Comparison of ENCODE assay signal across 10 cellular contexts in genomic region chr3:53921296-53921695, GRCh38. TPM values are rescaled to one million over a fixed set of nuclear protein-coding genes. Genes with fewer than 3 reads are reported as not detected.
DNase-seq lines count a peak whose midpoint lies in the region; ATAC-seq and TF ChIP-seq lines count a peak whose summit lies in the region.
"Had no signal": no experiment of that assay in that cellular context is flagged by ENCODE, and none has a peak within 500 bp of the region (broad histone marks: within the 10 kb centered on the region; RNA-seq: fewer than 3 reads in every experiment).

No MANE protein-coding gene starts in this region.

- H3K4me3 Mint-ChIP-seq in activated CD8-positive, alpha-beta T cell treated with anti-CD3 and anti-CD28 coated beads, Interleukin-2, amount 10 ng/mL, durations not matched to agents 7 days and 5 days: no peak overlapping the region
- H3K4me3 Mint-ChIP-seq: activated T-cell treated with anti-CD3 and anti-CD28 coated beads, Interleukin-2, amount 50 U/mL, for 72 hours had no signal

- no peaks in the 10 kb centered on the region for H3K4me1 Mint-ChIP-seq in activated CD8-positive, alpha-beta T cell treated with anti-CD3 and anti-CD28 coated beads, Interleukin-2, amount 10 ng/mL, durations not matched to agents 7 days and 5 days (ENCODE audit: low read depth)

- ATAC-seq in HG03139 (IDR thresholded peaks at IDR 0.05; ENCODE audit: unreplicated experiment): peak; percentile 60
- ATAC-seq in activated CD8-positive, alpha-beta T cell treated with anti-CD3 and anti-CD28 coated beads, Interleukin-2, amount 10 ng/mL, durations not matched to agents 7 days and 5 days: no peak
- no peak for ATAC-seq in lung (ENCODE audit: insufficient read depth, low FRiP score)
- no peak for ATAC-seq in HG03097 (IDR thresholded peaks at IDR 0.05; ENCODE audit: low FRiP score, unreplicated experiment)
- no peak for ATAC-seq in HG03378 (IDR thresholded peaks at IDR 0.05; ENCODE audit: unreplicated experiment)
- ATAC-seq: activated T-cell treated with anti-CD3 and anti-CD28 coated beads, Interleukin-2, amount 50 U/mL, for 72 hours had no signal

- 44 to 63% methylated on average over 1 of the region's 1 CpG for WGBS in lung, 2 donors

- no peak overlapping the region for H3K27ac Mint-ChIP-seq in activated CD8-positive, alpha-beta T cell treated with anti-CD3 and anti-CD28 coated beads, Interleukin-2, amount 10 ng/mL, durations not matched to agents 7 days and 5 days
- H3K27ac Mint-ChIP-seq: activated T-cell treated with anti-CD3 and anti-CD28 coated beads, Interleukin-2, amount 50 U/mL, for 72 hours had no signal

- peak; percentile 15 for TF ChIP-seq CTCF in lung (IDR thresholded peaks at IDR 0.05; ENCODE audit: control extremely low read depth, extremely low read depth)

- H3K36me3 Mint-ChIP-seq in activated CD8-positive, alpha-beta T cell treated with anti-CD3 and anti-CD28 coated beads, Interleukin-2, amount 10 ng/mL, durations not matched to agents 7 days and 5 days (ENCODE audit: low read depth): no peaks in the 10 kb centered on the region

- CTCF ChIA-PET in activated CD8-positive, alpha-beta T cell treated with anti-CD3 and anti-CD28 coated beads, Interleukin-2, amount 10 ng/mL, durations not matched to agents 7 days and 5 days (lab: Charles Lee): no interaction called here

- POLR2A ChIA-PET in activated CD8-positive, alpha-beta T cell treated with anti-CD3 and anti-CD28 coated beads, Interleukin-2, amount 10 ng/mL, durations not matched to agents 7 days and 5 days (lab: Charles Lee): no interaction called here

- DNase-seq in EH (ENCODE audit: low read depth) (peak; percentile 41), lung (ENCODE audit: low spot score) (no peak), dedifferentiated amniotic fluid mesenchymal stem cell (ENCODE audit: extremely low spot score) (no peak), NCI-H146 treated with DMSO at 0.1 percent for 48 hours (lab: John Stamatoyannopoulos, UW; ENCODE audit: unreplicated experiment) (no peak)
- DNase-seq in activated CD8-positive, alpha-beta T cell treated with anti-CD3 and anti-CD28 coated beads, Interleukin-2, amount 10 ng/mL, durations not matched to agents 7 days and 5 days: peak; percentile 23
- DNase-seq: stimulated activated CD4-positive, alpha-beta T cell treated with anti-CD3 and anti-CD28 coated beads, Interleukin-2, amount 100 ng/mL, for 48 hours had no signal

- no peaks in the 10 kb centered on the region for H3K36me3 ChIP-seq in lung (ENCODE audit: control insufficient read depth in 2 of 2, insufficient read depth in 2 of 2, low read length in 2 of 2)

- H3K9me3 Mint-ChIP-seq in activated CD8-positive, alpha-beta T cell treated with anti-CD3 and anti-CD28 coated beads, Interleukin-2, amount 10 ng/mL, durations not matched to agents 7 days and 5 days (ENCODE audit: insufficient read depth): no peaks in the 10 kb centered on the region

- H3K27me3 Mint-ChIP-seq in activated CD8-positive, alpha-beta T cell treated with anti-CD3 and anti-CD28 coated beads, Interleukin-2, amount 10 ng/mL, durations not matched to agents 7 days and 5 days (ENCODE audit: low read depth): peaks cover 14% of the 10 kb centered on the region

- H3K4me3 ChIP-seq in lung: no peak overlapping the region

- no peaks in the 10 kb centered on the region for H3K4me1 ChIP-seq in lung (ENCODE audit: control insufficient read depth in 2 of 2, insufficient read depth in 2 of 2, low read length in 2 of 2)

- no peak overlapping the region for H3K27ac ChIP-seq in lung (ENCODE audit: low read depth in 1 of 2, low read length in 1 of 2)

- no peaks in the 10 kb centered on the region for H3K27me3 ChIP-seq in lung (ENCODE audit: control insufficient read depth, insufficient read depth)

- H3K9me3 ChIP-seq in lung (ENCODE audit: control insufficient read depth in 2 of 2, insufficient read depth in 1 of 2, low read length in 1 of 2): no peaks in the 10 kb centered on the region

RNA-seq across cellular contexts. Expression of gene SELENOK, which starts 29.6 kb away (rescaled TPM):
- total RNA-seq in activated CD8-positive, alpha-beta T cell treated with anti-CD3 and anti-CD28 coated beads, Interleukin-2, amount 10 ng/mL, durations not matched to agents 7 days and 5 days: 10 to 100 TPM; 46.3 to 48.5 TPM
- 10 to 100 TPM; 33.3 to 47.5 TPM for total RNA-seq in lung
- 100 to 1,000 TPM in 1 of 2 donors, 10 to 100 TPM in 1; 79.0 to 150 TPM for polyA plus RNA-seq in lung

RNA-seq across cellular contexts. Expression of gene ACTR8, which starts 39.3 kb away (rescaled TPM):
- 10 to 100 TPM; 29.2 to 37.1 TPM for total RNA-seq in activated CD8-positive, alpha-beta T cell treated with anti-CD3 and anti-CD28 coated beads, Interleukin-2, amount 10 ng/mL, durations not matched to agents 7 days and 5 days
- total RNA-seq in lung: 10 to 100 TPM; 25.6 to 28.8 TPM
- polyA plus RNA-seq in lung: 10 to 100 TPM; 12.4 to 16.3 TPM

Comparison
In these comparisons a context has a peak if more than half of its experiments do, and no peak if none do; other contexts are left out.
1. DNase-seq: peak in EH (single experiment) and activated CD8-positive, alpha-beta T cell treated with anti-CD3 and anti-CD28 coated beads, Interleukin-2, amount 10 ng/mL, durations not matched to agents 7 days and 5 days (single experiment); none in lung (single experiment), dedifferentiated amniotic fluid mesenchymal stem cell (single experiment) and NCI-H146 treated with DMSO at 0.1 percent for 48 hours (single experiment).